Comparison of ENCODE assay signal across 16 cellular contexts in genomic region chr20:48489656-48490055, GRCh38.
DNase-seq lines count a peak whose midpoint lies in the region; ATAC-seq and TF ChIP-seq lines count a peak whose summit lies in the region.
"Had no signal": no experiment of that assay in that cellular context is flagged by ENCODE, and none has a peak within 500 bp of the region (broad histone marks: within the 10 kb centered on the region; RNA-seq: fewer than 3 reads in every experiment).

No MANE protein-coding gene starts in this region.

- ATAC-seq in GM21723 (IDR thresholded peaks at IDR 0.05; ENCODE audit: unreplicated experiment), result peak; percentile 19
- ATAC-seq in SK-N-SH treated with all-trans-retinoic acid at 6 μM for 48 hours, result peak; percentile 30; the same call in 2 of the 3 replicates
- ATAC-seq: activated T-helper 17 cell treated with anti-CD3 and anti-CD28 coated beads, Interleukin-2, amount 50 U/mL, for 72 hours; pancreas had no signal

- peak; percentile 6 for DNase-seq in COR-L47 (lab: John Stamatoyannopoulos, UW)
- peak; percentile 52 for DNase-seq in islet precursor cell
- no peak for DNase-seq in activated CD4-positive, CD25-positive, alpha-beta regulatory T cell treated with anti-CD3 and anti-CD28 coated beads, Interleukin-2, amount 50 U/mL, for 72 hours
- no peak for DNase-seq in AG08396 (ENCODE audit: low spot score)
- no peak for DNase-seq in NCI-H2081 treated with DMSO at 0.1 percent for 48 hours (lab: John Stamatoyannopoulos, UW)
- no peak for DNase-seq in dedifferentiated amniotic fluid mesenchymal stem cell (ENCODE audit: extremely low spot score)
- DNase-seq: foreskin melanocyte, left ventricle myocardium inferior, NCI-H1436 treated with DMSO at 0.1 percent for 48 hours, NCI-H774, pancreas, small intestine, T-helper 1 cell had no signal

TF ChIP-seq in SK-N-SH treated with all-trans-retinoic acid at 6 μM for 48 hours, 23 proteins besides CTCF, POLR2A, EP300 and RAD21:
- TF ChIP-seq BACH2 (CRISPR knock-in tag; IDR thresholded peaks at IDR 0.05; ENCODE audit: borderline replicate concordance) (no peak), POU6F1 (CRISPR knock-in tag; IDR thresholded peaks at IDR 0.05; ENCODE audit: borderline replicate concordance, low read depth) (no peak), TCF4 (CRISPR knock-in tag; IDR thresholded peaks at IDR 0.05; ENCODE audit: borderline replicate concordance) (peak; percentile 21; the same call in 1 of the 2 replicates), ZFP3 (CRISPR knock-in tag; IDR thresholded peaks at IDR 0.05) (no peak), CREB5 (CRISPR knock-in tag; IDR thresholded peaks at IDR 0.05; ENCODE audit: low read depth) (no peak), TOX (CRISPR knock-in tag; IDR thresholded peaks at IDR 0.05; ENCODE audit: borderline replicate concordance) (no peak), ZNF70 (CRISPR knock-in tag; IDR thresholded peaks at IDR 0.05) (0 out of 2 replicates have a peak, but pooled peaks have one; percentile 20)

Comparison
In these comparisons a context has a peak if more than half of its experiments do, and no peak if none do; other contexts are left out.
1. DNase-seq: peak in COR-L47 (single experiment) and islet precursor cell (single experiment); none in activated CD4-positive, CD25-positive, alpha-beta regulatory T cell treated with anti-CD3 and anti-CD28 coated beads, Interleukin-2, amount 50 U/mL, for 72 hours (single experiment), AG08396 (single experiment), NCI-H2081 treated with DMSO at 0.1 percent for 48 hours (single experiment) and dedifferentiated amniotic fluid mesenchymal stem cell (single experiment).